Comparison of ENCODE assay signal across 16 cellular contexts in the genomic region with DNA sequence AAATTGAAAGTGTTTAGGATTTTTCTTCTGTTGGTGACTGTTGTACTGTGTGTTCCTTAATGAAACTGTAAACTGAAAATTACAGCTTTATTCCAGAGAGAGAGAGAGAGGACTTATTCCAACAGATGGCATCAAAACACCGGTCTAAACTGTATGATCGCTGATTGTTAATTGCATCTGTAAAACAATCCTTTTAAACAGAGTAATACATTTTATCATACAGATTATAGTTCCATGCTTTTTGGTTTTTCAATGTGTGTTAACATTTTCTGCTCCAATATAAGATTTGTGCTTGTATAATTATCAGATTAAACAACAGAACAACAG.
"Had no signal": no experiment of that assay in that cellular context is flagged by ENCODE, and none has a peak within 500 bp of the region (broad histone marks: within the 10 kb centered on the region; RNA-seq: fewer than 3 reads in every experiment).

No MANE protein-coding gene starts in this region.

- H3K27ac ChIP-seq: body of pancreas, coronary artery, gastrocnemius medialis, hepatocyte, pancreas, skin epidermis, stomach, tibial artery, uterus had no signal

- DNase-seq: activated CD4-positive, alpha-beta T cell treated with anti-CD3 and anti-CD28 coated beads, Interleukin-2, amount 50 U/mL, for 1 hour; activated effector memory CD4-positive, alpha-beta T cell treated with anti-CD3 and anti-CD28 coated beads, Interleukin-2, amount 50 U/mL, for 16 hours; activated T-cell treated with anti-CD3 and anti-CD28 coated beads, Interleukin-2, amount 50 U/mL, for 24 hours; amniotic stem cell; body of pancreas; central memory CD4-positive, alpha-beta T cell; effector CD8-positive, alpha-beta T cell; gastrocnemius medialis; pancreas; retina; stomach; tibial artery; uterus had no signal

- H3K9me3 ChIP-seq: body of pancreas, gastrocnemius medialis, pancreas, stomach, tibial artery, uterus had no signal

- H3K27me3 ChIP-seq: body of pancreas, gastrocnemius medialis, hepatocyte, pancreas, stomach, tibial artery, uterus had no signal

- H3K36me3 ChIP-seq: gastrocnemius medialis, pancreas, stomach, tibial artery, uterus had no signal

- H3K4me3 ChIP-seq: body of pancreas, coronary artery, gastrocnemius medialis, hepatocyte, pancreas, skin epidermis, stomach, tibial artery, uterus had no signal
